Comparison of ENCODE assay signal across 10 cellular contexts in the genomic region with DNA sequence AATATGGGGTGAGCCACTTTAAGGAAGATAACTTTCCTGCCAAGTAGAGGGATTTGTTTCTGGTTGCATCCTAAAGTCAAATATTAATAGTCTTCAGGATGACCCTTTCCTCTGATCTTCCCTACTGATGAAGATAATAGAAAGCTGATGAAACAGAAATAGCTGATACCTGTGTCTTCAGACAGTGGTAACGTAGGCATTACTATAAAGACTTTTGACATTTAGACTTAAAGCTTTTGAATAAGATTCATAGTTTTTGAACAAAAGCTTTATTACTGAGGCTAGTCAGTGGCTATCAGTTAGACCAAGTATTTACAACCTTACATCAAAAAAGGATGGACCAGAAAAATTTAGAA. TPM values are rescaled to one million over a fixed set of nuclear protein-coding genes. Genes with fewer than 3 reads are reported as not detected.
A peak's percentile ranks its signal among the peaks of the same experiment; 100 is the strongest.
DNase-seq lines count a peak whose midpoint lies in the region; ATAC-seq and TF ChIP-seq lines count a peak whose summit lies in the region.
"Had no signal": no experiment of that assay in that cellular context is flagged by ENCODE, and none has a peak within 500 bp of the region (broad histone marks: within the 10 kb centered on the region; RNA-seq: fewer than 3 reads in every experiment).

No MANE protein-coding gene starts in this region.

- no peak for TF ChIP-seq CTCF in HEK293 (tag by site-specific recombination; IDR thresholded peaks at IDR 0.05)

- no peak for DNase-seq in right cardiac atrium
- DNase-seq in activated effector memory CD4-positive, alpha-beta T cell treated with anti-CD3 and anti-CD28 coated beads, Interleukin-2, amount 50 U/mL, for 16 hours: no peak
- no peak for DNase-seq in Ammon's horn (ENCODE audit: low spot score)
- no peak for DNase-seq in nucleus accumbens (lab: John Stamatoyannopoulos, UW)
- DNase-seq: left colon, NCI-H748 treated with DMSO at 0.1 percent for 48 hours had no signal

- 47% methylated on average over 1 of the region's 1 CpG for WGBS in right cardiac atrium

- ATAC-seq in activated T-helper 17 cell treated with anti-CD3 and anti-CD28 coated beads, Interleukin-2, amount 50 U/mL, for 72 hours (replicated peaks): no peak
- ATAC-seq in right cardiac atrium: no peak
- ATAC-seq in GM21723 (IDR thresholded peaks at IDR 0.05; ENCODE audit: unreplicated experiment): no peak

- H3K4me3 Mint-ChIP-seq in activated T-helper 17 cell treated with anti-CD3 and anti-CD28 coated beads, Interleukin-2, amount 50 U/mL, for 72 hours: peak overlapping the region; percentile 93

- POLR2A ChIA-PET in HEK293 (lab: Yijun Ruan, JAX): interaction anchor here (0.7 to 2.9 kb wide), 12 partner anchors 8 to 88 kb away, joined by 3 to 28 read pairs (median 8); no protein-coding TSS in a partner anchor

- peaks cover 14% of the 10 kb centered on the region for H3K4me1 ChIP-seq in HEK293 (ENCODE audit: control insufficient read depth, insufficient read depth, low read length)
- H3K4me1 ChIP-seq in right cardiac atrium (ENCODE audit: control insufficient read depth, insufficient read depth, low read length): peaks cover 8% of the 10 kb centered on the region

- H3K4me3 ChIP-seq in HEK293 (ENCODE audit: low read depth, low read length) (peak overlapping the region; percentile 54), right cardiac atrium (ENCODE audit: low read length) (peak overlapping the region; percentile 75), skin epidermis (peak overlapping the region in 6 of 7 experiments; percentile 45 to 56 (median 52))

- no peaks in the 10 kb centered on the region for H3K36me3 ChIP-seq in HEK293 (ENCODE audit: control insufficient read depth in 2 of 2, insufficient read depth in 1 of 2, low read length in 2 of 2)

- peaks cover 32% of the 10 kb centered on the region for H3K36me3 Mint-ChIP-seq in activated T-helper 17 cell treated with anti-CD3 and anti-CD28 coated beads, Interleukin-2, amount 50 U/mL, for 72 hours (ENCODE audit: low read depth)

- H3K27ac ChIP-seq in HEK293 (ENCODE audit: extremely low read depth, low read depth, low read length): no peak overlapping the region
- H3K27ac ChIP-seq in right cardiac atrium (ENCODE audit: low read length): no peak overlapping the region
- H3K27ac ChIP-seq in skin epidermis: peak overlapping the region in 14 of 21 experiments; percentile 1 to 87 (median 83)

- peaks cover 34% of the 10 kb centered on the region for H3K4me1 Mint-ChIP-seq in activated T-helper 17 cell treated with anti-CD3 and anti-CD28 coated beads, Interleukin-2, amount 50 U/mL, for 72 hours

- H3K9me3 ChIP-seq in HEK293 (ENCODE audit: control insufficient read depth, insufficient read depth, low read depth, low read length) (no peaks in the 10 kb centered on the region), right cardiac atrium (ENCODE audit: control insufficient read depth, low read length) (no peaks in the 10 kb centered on the region)

- intact Hi-C loops in right cardiac atrium (cut with DNase I): loop anchor here in 2 of 4 donors (5.0 to 10.0 kb wide), 2 partner anchors 59 to 124 kb away; no protein-coding TSS in a partner anchor

- H3K9me3 Mint-ChIP-seq in activated T-helper 17 cell treated with anti-CD3 and anti-CD28 coated beads, Interleukin-2, amount 50 U/mL, for 72 hours: no peaks in the 10 kb centered on the region

- peak overlapping the region; percentile 95 for H3K27ac Mint-ChIP-seq in activated T-helper 17 cell treated with anti-CD3 and anti-CD28 coated beads, Interleukin-2, amount 50 U/mL, for 72 hours

- H3K27me3 ChIP-seq in right cardiac atrium (ENCODE audit: control insufficient read depth, insufficient read depth): no peaks in the 10 kb centered on the region

- H3K27me3 Mint-ChIP-seq in activated T-helper 17 cell treated with anti-CD3 and anti-CD28 coated beads, Interleukin-2, amount 50 U/mL, for 72 hours: no peaks in the 10 kb centered on the region

- CTCF ChIA-PET in HEK293 (lab: Yijun Ruan, JAX): interaction anchor here (0.5 to 2.7 kb wide), 10 partner anchors 11 to 320 kb away, joined by 3 to 12 read pairs (median 4); no protein-coding TSS in a partner anchor

TF ChIP-seq in HEK293, 187 proteins besides CTCF, POLR2A, EP300 and RAD21:
- TF ChIP-seq, protein P1, sequence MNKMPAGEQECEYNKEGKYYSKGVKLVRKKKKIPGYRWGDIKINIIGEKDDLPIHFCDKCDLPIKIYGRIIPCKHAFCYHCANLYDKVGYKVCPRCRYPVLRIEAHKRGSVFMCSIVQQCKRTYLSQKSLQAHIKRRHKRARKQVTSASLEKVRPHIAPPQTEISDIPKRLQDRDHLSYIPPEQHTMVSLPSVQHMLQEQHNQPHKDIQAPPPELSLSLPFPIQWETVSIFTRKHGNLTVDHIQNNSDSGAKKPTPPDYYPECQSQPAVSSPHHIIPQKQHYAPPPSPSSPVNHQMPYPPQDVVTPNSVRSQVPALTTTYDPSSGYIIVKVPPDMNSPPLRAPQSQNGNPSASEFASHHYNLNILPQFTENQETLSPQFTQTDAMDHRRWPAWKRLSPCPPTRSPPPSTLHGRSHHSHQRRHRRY (tag by site-specific recombination; IDR thresholded peaks at IDR 0.05): no peak
- no peak for TF ChIP-seq ZNF792 (tag by site-specific recombination; IDR thresholded peaks at IDR 0.05)
- no peak for TF ChIP-seq ZSCAN23 (tag by site-specific recombination; IDR thresholded peaks at IDR 0.05)
- no peak for TF ChIP-seq ZNF341 (tag by site-specific recombination; IDR thresholded peaks at IDR 0.05; ENCODE audit: low read depth)
- TF ChIP-seq ZNF830 (tag by site-specific recombination; IDR thresholded peaks at IDR 0.05; ENCODE audit: low read depth): no peak
- TF ChIP-seq ZNF585B (tag by site-specific recombination; IDR thresholded peaks at IDR 0.05): no peak
- TF ChIP-seq ZNF214 (tag by site-specific recombination; IDR thresholded peaks at IDR 0.05; ENCODE audit: borderline replicate concordance): no peak
- TF ChIP-seq SCRT2 (tag by site-specific recombination; IDR thresholded peaks at IDR 0.05): no peak

RNA-seq across cellular contexts. Expression of a gene that starts 1.4 kb away (rescaled TPM):
- total RNA-seq in activated T-helper 17 cell treated with anti-CD3 and anti-CD28 coated beads, Interleukin-2, amount 50 U/mL, for 72 hours: 10 to 100 TPM; 36.9 to 39.4 TPM
- 10 to 100 TPM; 21.8 to 38.0 (median 29.1) TPM for total RNA-seq in right cardiac atrium
- 20.9 TPM for polyA plus RNA-seq in right cardiac atrium

Comparison
In these comparisons a context has a peak if more than half of its experiments do, and no peak if none do; other contexts are left out.
1. H3K27ac ChIP-seq: peak in skin epidermis (14 of 21); none in HEK293 (single experiment) and right cardiac atrium (single experiment).
2. Peak in every context shown above with its lines, with median percentiles within 50 percentile points of each other: H3K4me3 ChIP-seq.